ENCODE assay signal across 23 cellular contexts in genomic region chr4:139611391-139611790, GRCh38.
"Had no signal": no experiment of that assay in that cellular context is flagged by ENCODE, and none has a peak within 500 bp of the region (broad histone marks: within the 10 kb centered on the region; RNA-seq: fewer than 3 reads in every experiment).

No MANE protein-coding gene starts in this region.

- H3K9me3 ChIP-seq: SK-N-SH had no signal

- H3K9me3 Mint-ChIP-seq: activated CD4-positive, alpha-beta memory T cell treated with anti-CD3 and anti-CD28 coated beads, Interleukin-2, amount 10 ng/mL, durations not matched to agents 7 days and 5 days had no signal

- H3K4me3 ChIP-seq: cardiac muscle cell had no signal

- H3K27me3 ChIP-seq: brain microvascular endothelial cell, cardiac muscle cell had no signal

- H3K27ac Mint-ChIP-seq: activated CD4-positive, alpha-beta memory T cell treated with anti-CD3 and anti-CD28 coated beads, Interleukin-2, amount 10 ng/mL, durations not matched to agents 7 days and 5 days; activated CD4-positive, alpha-beta T cell treated with anti-CD3 and anti-CD28 coated beads for 36 hours; activated naive CD4-positive, alpha-beta T cell treated with anti-CD3 and anti-CD28 coated beads, Interleukin-2, amount 10 ng/mL, durations not matched to agents 7 days and 5 days; activated naive CD8-positive, alpha-beta T cell treated with anti-CD3 and anti-CD28 coated beads for 36 hours; activated T-helper 17 cell treated with anti-CD3 and anti-CD28 coated beads, Interleukin-2, amount 50 U/mL, for 72 hours had no signal

- DNase-seq: activated CD4-positive, alpha-beta memory T cell treated with anti-CD3 and anti-CD28 coated beads, Interleukin-2, amount 10 ng/mL, durations not matched to agents 7 days and 5 days; activated CD4-positive, alpha-beta T cell treated with anti-CD3 and anti-CD28 coated beads for 36 hours; activated CD4-positive, alpha-beta T cell treated with anti-CD3 and anti-CD28 coated beads, Interleukin-2, amount 50 U/mL, for 1 hour; activated gamma-delta T cell treated with Interleukin-2 at 50 U/mL for 16 hours; activated naive CD4-positive, alpha-beta T cell treated with anti-CD3 and anti-CD28 coated beads, Interleukin-2, amount 10 ng/mL, durations not matched to agents 7 days and 5 days; activated naive CD8-positive, alpha-beta T cell treated with anti-CD3 and anti-CD28 coated beads for 36 hours; activated T-cell treated with anti-CD3 and anti-CD28 coated beads for 4 hours; activated T-cell treated with anti-CD3 and anti-CD28 coated beads, Interleukin-2, amount 50 U/mL, for 48 hours; brain microvascular endothelial cell; IMR-90; Kasumi-1; KBM-7; NCI-H1105; NCI-H1436; NCI-H1694 treated with DMSO at 0.1 percent for 48 hours; NCI-H2029 treated with DMSO at 0.1 percent for 48 hours; NCI-H526 treated with DMSO at 0.1 percent for 48 hours; RPMI8226; SK-N-SH; T-helper 1 cell; WERI-Rb-1 had no signal

- H3K9ac ChIP-seq: SK-N-SH had no signal

- H3K4me3 Mint-ChIP-seq: activated CD4-positive, alpha-beta memory T cell treated with anti-CD3 and anti-CD28 coated beads, Interleukin-2, amount 10 ng/mL, durations not matched to agents 7 days and 5 days; activated CD4-positive, alpha-beta T cell treated with anti-CD3 and anti-CD28 coated beads for 36 hours; activated naive CD4-positive, alpha-beta T cell treated with anti-CD3 and anti-CD28 coated beads, Interleukin-2, amount 10 ng/mL, durations not matched to agents 7 days and 5 days; activated naive CD8-positive, alpha-beta T cell treated with anti-CD3 and anti-CD28 coated beads for 36 hours; activated T-helper 17 cell treated with anti-CD3 and anti-CD28 coated beads, Interleukin-2, amount 50 U/mL, for 72 hours had no signal

- H3K36me3 ChIP-seq: brain microvascular endothelial cell, cardiac muscle cell, WERI-Rb-1 had no signal

- H3K27ac ChIP-seq: brain microvascular endothelial cell, cardiac muscle cell, WERI-Rb-1 had no signal
